Comparison of ENCODE assay signal across 8 cellular contexts in the genomic region with DNA sequence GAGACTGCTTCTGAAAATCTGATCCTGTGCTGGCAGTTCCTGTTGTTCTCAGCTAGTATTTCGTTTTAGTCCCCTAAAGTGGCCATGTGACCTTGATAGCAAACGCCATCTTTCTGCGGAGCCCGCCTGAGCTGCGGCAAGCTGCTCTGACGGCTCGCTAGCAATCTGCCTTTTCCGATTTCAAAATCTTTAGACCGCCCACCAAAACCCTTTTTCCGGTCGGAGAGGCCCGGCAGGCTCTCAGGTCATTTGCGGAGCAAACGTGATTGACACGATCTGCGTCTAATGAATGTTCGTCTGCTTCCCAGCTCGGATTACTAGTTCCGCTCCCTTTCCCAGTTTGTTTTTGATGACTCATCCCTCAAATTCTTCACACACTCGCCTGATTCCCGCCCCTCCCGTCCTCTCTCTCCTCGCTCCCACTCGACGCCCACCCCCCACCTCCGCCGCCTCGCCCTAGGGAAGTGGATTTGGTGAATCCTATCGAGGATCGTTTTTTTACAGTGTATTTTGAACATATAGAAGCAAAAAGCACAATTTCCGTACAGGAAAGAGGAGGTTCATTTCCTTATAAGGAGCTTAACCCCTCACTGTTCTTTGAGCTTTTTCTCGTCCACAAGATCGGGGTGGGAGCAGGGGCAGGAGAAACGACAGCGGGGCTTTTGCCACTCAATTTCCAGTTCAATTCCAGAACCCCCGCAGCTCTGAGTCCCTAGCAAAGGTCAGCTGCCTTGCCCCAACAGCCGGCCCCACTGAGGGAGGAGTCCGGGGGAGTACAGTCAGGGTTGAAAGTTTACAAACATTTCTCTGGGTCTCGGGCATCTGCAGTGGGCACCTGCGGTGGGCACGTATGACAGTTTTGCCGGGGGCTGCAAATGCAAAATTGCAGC. TPM values are rescaled to one million over a fixed set of nuclear protein-coding genes. Genes with fewer than 3 reads are reported as not detected.
DNase-seq lines count a peak whose midpoint lies in the region; TF ChIP-seq lines count a peak whose summit lies in the region.

No MANE protein-coding gene starts in this region.

- no peak overlapping the region for H2BK15ac ChIP-seq in H9 (ENCODE audit: low read depth, low read length)

- H4K5ac ChIP-seq in H9 (ENCODE audit: insufficient read length, low read depth, low read length), result no peak overlapping the region

- no peak overlapping the region for H3K56ac ChIP-seq in H9 (ENCODE audit: insufficient read length, low read depth, low read length)

- H2AFZ ChIP-seq in H9 (ENCODE audit: low read length), result no peak overlapping the region

- H3K4me2 ChIP-seq in H9 (ENCODE audit: insufficient read depth, insufficient read length, low read length), result peak overlapping the region; percentile 60

- H3K23me2 ChIP-seq in H9 (ENCODE audit: insufficient read length, low read depth, low read length, poor library complexity, severe bottlenecking), result peaks cover 9% of the 10 kb centered on the region

- H3K27me3 ChIP-seq in H9 (ENCODE audit: insufficient read depth, low read length) (no peaks in the 10 kb centered on the region), neutrophil (no peaks in the 10 kb centered on the region)

- H2BK120ac ChIP-seq in H9 (ENCODE audit: low read depth, low read length, poor library complexity, severe bottlenecking), result peak overlapping the region; percentile 83

- H2BK12ac ChIP-seq in H9 (ENCODE audit: insufficient read length, low read depth, low read length), result no peak overlapping the region

- H3K79me1 ChIP-seq in H9 (ENCODE audit: insufficient read depth, low read depth, low read length, poor library complexity, severe bottlenecking), result no peaks in the 10 kb centered on the region

- no peak overlapping the region for H3K23ac ChIP-seq in H9 (ENCODE audit: insufficient read length, low read depth, low read length)

- peak overlapping the region; percentile 93 for H3K27ac ChIP-seq in H9 (ENCODE audit: insufficient read length, low read depth, low read length)
- peak overlapping the region; percentile 92 for H3K27ac ChIP-seq in neutrophil
- H3K27ac ChIP-seq in substantia nigra (ENCODE audit: low read depth, low read length, poor library complexity, severe bottlenecking), result peak overlapping the region; percentile 96

- H3K36me3 Mint-ChIP-seq in H9 (ENCODE audit: insufficient read depth in 1 of 3, low read depth in 3 of 3), result peaks cover 5 to 11% (median 7%) of the 10 kb centered on the region in 3 experiments

- peaks cover 18 to 23% of the 10 kb centered on the region in 2 experiments for H3K4me1 Mint-ChIP-seq in H9

- no peak overlapping the region; the same call in 1 of the 2 replicates for H3K4ac ChIP-seq in H9 (ENCODE audit: low read depth, low read length)

- peaks cover 58 to 67% of the 10 kb centered on the region in 2 experiments for H3K9me3 Mint-ChIP-seq in H9

- no peak overlapping the region for H2BK5ac ChIP-seq in H9 (ENCODE audit: insufficient read length, low read length)

- H4K8ac ChIP-seq in H9 (replicated peaks; ENCODE audit: insufficient read length, low read depth, low read length), result no peak overlapping the region

- no peak overlapping the region for H3T11ph ChIP-seq in H9 (ENCODE audit: low read length)

- H3K4me3 ChIP-seq in neutrophil (ENCODE audit: low read depth in 1 of 2, low read length in 1 of 2), result peak overlapping the region; percentile 66 to 78

- peak; percentile 95 for DNase-seq in G401 (ENCODE audit: low spot score)
- DNase-seq in H9, result peak; percentile 95
- peak; percentile 99 for DNase-seq in M059J (ENCODE audit: low read depth)
- peak; percentile 57 for DNase-seq in SK-N-DZ (ENCODE audit: low spot score)
- DNase-seq in activated naive CD4-positive, alpha-beta T cell treated with anti-CD3 and anti-CD28 coated beads, Interleukin-2, amount 50 U/mL, for 16 hours, result peak; percentile 80
- DNase-seq in germinal center (ENCODE audit: low spot score), result peak; percentile 75
- peak; percentile 20 to 91 (median 76) for DNase-seq in substantia nigra (lab: John Stamatoyannopoulos, UW)

- H3K4me1 ChIP-seq in H9 (ENCODE audit: insufficient read depth, low read length), result peaks cover 4% of the 10 kb centered on the region
- peaks cover 0 to 15% of the 10 kb centered on the region in 2 experiments for H3K4me1 ChIP-seq in neutrophil (ENCODE audit: control insufficient read depth in 1 of 2, insufficient read depth in 1 of 2, low read depth in 1 of 2, low read length in 1 of 2)

- in situ Hi-C loops in G401 (cut with HindIII; ENCODE audit: low sequenced_read_pairs), result no loop called here

- WGBS in H9 (ENCODE audit: extremely low coverage, insufficient read length, low lambda C conversion rate), result no CpG with 5 or more reads among the region's 42 CpGs

- H3K9me3 ChIP-seq in H9 (ENCODE audit: control insufficient read depth, low read depth, low read length) (peaks cover 11% of the 10 kb centered on the region), neutrophil (no peaks in the 10 kb centered on the region)

- peak overlapping the region; percentile 86 for H3K18ac ChIP-seq in H9 (ENCODE audit: insufficient read length, low read depth, low read length)

- no peaks in the 10 kb centered on the region; the same call in none of the 2 replicates for H3K27me3 Mint-ChIP-seq in H9 (ENCODE audit: low read depth)

- no peak overlapping the region for H2AK5ac ChIP-seq in H9 (ENCODE audit: insufficient read length, low read length)

- H3K27ac Mint-ChIP-seq in H9, result peak overlapping the region; percentile 98 to 99 (median 99)

- TF ChIP-seq CTCF in H9 (conservative IDR thresholded peaks at IDR 0.05), result no peak
- TF ChIP-seq CTCF in neutrophil (IDR thresholded peaks at IDR 0.05), result no peak

- H3K14ac ChIP-seq in H9 (ENCODE audit: insufficient read depth, low read length), result peak overlapping the region; percentile 85; the same call in 1 of the 2 replicates

- no peak overlapping the region for H2BK20ac ChIP-seq in H9 (ENCODE audit: low read depth, low read length, poor library complexity, severe bottlenecking)

- no peaks in the 10 kb centered on the region for H3K36me3 ChIP-seq in neutrophil

- H3K79me2 ChIP-seq in H9 (ENCODE audit: insufficient read depth, low read length), result no peaks in the 10 kb centered on the region

- peak overlapping the region; percentile 55 for H3K9ac ChIP-seq in H9 (ENCODE audit: extremely low read depth, insufficient read length, low read length)

- peak overlapping the region; percentile 72 for H4K91ac ChIP-seq in H9 (ENCODE audit: insufficient read length, low read depth, low read length)

- H3K4me3 Mint-ChIP-seq in H9, result peak overlapping the region; percentile 67 to 81

- H4K20me1 ChIP-seq in H9 (ENCODE audit: control insufficient read depth, insufficient read depth, insufficient read length), result no peaks in the 10 kb centered on the region

RNA-seq across cellular contexts. Expression of gene NLGN3, which starts 37.5 kb away (rescaled TPM):
- 0.31 TPM in 1 of 2 replicates, not detected in the other for total RNA-seq in G401 (2014; rRNA removed; shearing (Covaris generic))
- 3.5 and 3.6 TPM in 2 replicates for total RNA-seq in H9 (2021)
- 0.10 and 0.15 TPM in 2 replicates for total RNA-seq in M059J (2014; rRNA removed; shearing (Covaris generic))
- polyA plus RNA-seq in SK-N-DZ (2014; cell fraction: cytosol; rRNA removed), result 0.07 and 0.59 TPM in 2 replicates
- 0.37 and 0.45 TPM in 2 replicates for polyA plus RNA-seq in SK-N-DZ (2014; cell fraction: nucleus; rRNA removed)

RNA-seq across cellular contexts. Expression of gene GJB1, which starts 40.9 kb away (rescaled TPM):
- 0.37 TPM in 1 of 2 replicates, not detected in the other for total RNA-seq in G401 (2014; rRNA removed; shearing (Covaris generic))
- total RNA-seq in H9 (2021), result not detected in 2 replicates
- not detected in 2 replicates for total RNA-seq in M059J (2014; rRNA removed; shearing (Covaris generic))
- polyA plus RNA-seq in SK-N-DZ (2014; cell fraction: cytosol; rRNA removed), result not detected in 2 replicates
- polyA plus RNA-seq in SK-N-DZ (2014; cell fraction: nucleus; rRNA removed), result not detected in 2 replicates

Comparison
In these comparisons a context has a peak if more than half of its experiments do, and no peak if none do; other contexts are left out.
1. Peak in every context shown above with its lines: DNase-seq, H3K4me3 ChIP-seq and H3K27ac ChIP-seq.